Comparison of ENCODE assay signal across 11 cellular contexts in the genomic region with DNA sequence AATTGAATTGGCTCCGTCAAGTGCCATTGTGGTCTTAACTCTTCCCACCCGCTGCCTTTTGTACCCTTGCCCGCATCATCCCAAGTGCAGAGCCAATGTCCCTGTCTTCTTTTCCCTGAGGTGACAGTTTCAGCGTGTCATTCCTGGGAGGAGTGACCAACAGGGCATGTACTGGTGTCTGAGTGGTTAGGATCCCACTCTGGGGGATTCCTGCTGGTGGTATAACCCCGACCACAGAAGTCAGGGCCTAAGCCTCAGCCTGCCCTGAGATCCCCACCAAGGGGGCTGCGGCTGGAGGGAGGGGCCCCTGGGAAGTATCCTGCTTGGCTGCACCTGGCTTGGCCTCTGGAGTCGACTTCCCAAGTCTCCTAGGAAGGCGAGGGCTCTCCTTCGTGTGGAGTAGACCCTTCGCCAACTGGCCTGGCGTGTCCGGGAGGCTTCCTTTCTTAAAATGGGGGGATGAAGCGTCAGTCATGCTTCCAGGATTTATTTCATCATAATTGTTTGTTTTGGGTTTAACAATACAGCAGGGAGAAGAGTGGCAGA. TPM values are rescaled to one million over a fixed set of nuclear protein-coding genes. Genes with fewer than 3 reads are reported as not detected.
DNase-seq lines count a peak whose midpoint lies in the region; ATAC-seq, FAIRE-seq and TF ChIP-seq lines count a peak whose summit lies in the region.
"Had no signal": no experiment of that assay in that cellular context is flagged by ENCODE, and none has a peak within 500 bp of the region (broad histone marks: within the 10 kb centered on the region; RNA-seq: fewer than 3 reads in every experiment).

No MANE protein-coding gene starts in this region.

- TF ChIP-seq POLR2A in heart left ventricle (IDR thresholded peaks at IDR 0.05) (no peak), endothelial cell of umbilical vein (IDR thresholded peaks at IDR 0.05; ENCODE audit: low read depth, low read length) (no peak), vagina (IDR thresholded peaks at IDR 0.05) (no peak), right lobe of liver (IDR thresholded peaks at IDR 0.05) (no peak), HepG2 (IDR thresholded peaks at IDR 0.05; ENCODE audit: insufficient read depth in 1 of 2, low read depth in 2 of 2, low read length in 2 of 2) (no peak)

- dilution Hi-C loops in endothelial cell of umbilical vein (cut with MboI; ENCODE audit: extremely low pct_ligation_motif_present, low sequenced_read_pairs), result no loop called here

- H3K4me1 ChIP-seq in heart left ventricle (peaks cover 20 to 100% (median 99%) of the 10 kb centered on the region in 12 donors), endothelial cell of umbilical vein (ENCODE audit: control insufficient read depth, extremely low read depth, insufficient read depth, low read length) (peaks cover 15% of the 10 kb centered on the region), osteoblast (ENCODE audit: insufficient read depth, low read length) (peaks cover 76% of the 10 kb centered on the region), vagina (peaks cover 100% of the 10 kb centered on the region), right lobe of liver (peaks cover 0 to 52% (median 25%) of the 10 kb centered on the region in 4 donors), HepG2 (ENCODE audit: insufficient read depth, low read length) (peaks cover 68% of the 10 kb centered on the region)

- no peak for DNase-seq in heart left ventricle
- no peak for DNase-seq in left cardiac atrium
- no peak for DNase-seq in endothelial cell of umbilical vein (ENCODE audit: low read depth, low spot score)
- no peak for DNase-seq in osteoblast (ENCODE audit: insufficient read length, low spot score, missing footprints)
- no peak for DNase-seq in vagina (ENCODE audit: extremely low spot score in 2 of 2)
- DNase-seq in right lobe of liver, result no peak
- DNase-seq in HepG2 (ENCODE audit: low spot score), result no peak
- DNase-seq: activated CD8-positive, alpha-beta memory T cell treated with anti-CD3 and anti-CD28 coated beads, Interleukin-2, amount 10 ng/mL, durations not matched to agents 7 days and 5 days; stimulated activated naive CD8-positive, alpha-beta T cell treated with anti-CD3 and anti-CD28 coated beads, Interleukin-15, amount 100 ng/mL, for 72 hours had no signal

- H3K9me1 ChIP-seq in endothelial cell of umbilical vein (replicated peaks; ENCODE audit: control insufficient read depth, extremely low read depth, insufficient read depth, low read length), result no peaks in the 10 kb centered on the region

- H3K4me3 ChIP-seq in heart left ventricle (peak overlapping the region in 1 of 12 donors; percentile 25), endothelial cell of umbilical vein (replicated peaks in 1 of 3; ENCODE audit: insufficient read depth in 1 of 3, low read depth in 1 of 3, low read length in 3 of 3) (no peak overlapping the region), osteoblast (ENCODE audit: insufficient read depth, low read length) (no peak overlapping the region), vagina (no peak overlapping the region), right lobe of liver (no peak overlapping the region), HepG2 (replicated peaks in 1 of 3; ENCODE audit: insufficient read depth in 1 of 3, low read depth in 2 of 3, low read length in 3 of 3) (no peak overlapping the region)

- in situ Hi-C loops in HepG2 (cut with HindIII; ENCODE audit: extremely low pct_ligation_motif_present, low pct_unique_long_range_greater_than_20kb), result no loop called here

- no peaks in the 10 kb centered on the region for H4K20me1 ChIP-seq in endothelial cell of umbilical vein (replicated peaks; ENCODE audit: control insufficient read depth, extremely low read depth, insufficient read depth, low read length)
- peaks cover 25% of the 10 kb centered on the region for H4K20me1 ChIP-seq in osteoblast (ENCODE audit: insufficient read depth, low read length)
- H4K20me1 ChIP-seq in HepG2 (ENCODE audit: insufficient read depth, low read length), result no peaks in the 10 kb centered on the region

- POLR2A ChIA-PET in endothelial cell of umbilical vein (lab: Charles Lee) (no interaction called here), HepG2 (lab: Yijun Ruan, JAX) (no interaction called here)

- no peak for TF ChIP-seq EP300 in HepG2 (IDR thresholded peaks at IDR 0.05; ENCODE audit: low read depth in 2 of 2, low read length in 2 of 2)
- TF ChIP-seq EP300 in HepG2 (CRISPR knock-in tag; IDR thresholded peaks at IDR 0.05; ENCODE audit: borderline replicate concordance), result no peak

- 68 to 82% (median 77%) methylated on average over 10 to 13 of the region's 13 CpGs for WGBS in heart left ventricle, 4 donors
- 69% methylated on average over 7 of the region's 13 CpGs for WGBS in right lobe of liver (ENCODE audit: insufficient coverage, low coverage, low lambda C conversion rate, missing lambda C conversion rate)
- 95% methylated on average over 12 of the region's 13 CpGs for WGBS in HepG2 (ENCODE audit: low lambda C conversion rate)

- no peaks in the 10 kb centered on the region for H3K36me3 ChIP-seq in heart left ventricle
- no peaks in the 10 kb centered on the region for H3K36me3 ChIP-seq in endothelial cell of umbilical vein (ENCODE audit: control insufficient read depth in 2 of 2, extremely low read depth in 1 of 2, insufficient read depth in 2 of 2, low read length in 2 of 2)
- peaks cover 19% of the 10 kb centered on the region for H3K36me3 ChIP-seq in osteoblast (ENCODE audit: insufficient read depth, low read length)
- no peaks in the 10 kb centered on the region for H3K36me3 ChIP-seq in vagina
- H3K36me3 ChIP-seq in right lobe of liver, result no peaks in the 10 kb centered on the region
- H3K36me3 ChIP-seq in HepG2 (replicated peaks in 1 of 2; ENCODE audit: control insufficient read depth in 1 of 2, insufficient read depth in 2 of 2, low read length in 2 of 2), result peaks cover 2 to 25% of the 10 kb centered on the region in 2 experiments; a peak in 3 of 5 replicates

- TF ChIP-seq RAD21 in HepG2 (CRISPR knock-in tag; IDR thresholded peaks at IDR 0.05), result no peak

- intact Hi-C loops in heart left ventricle (cut with DNase I) (loop anchor here in 5 of 10 donors (2.0 to 10.0 kb wide), 5 partner anchors 17 to 59 kb away; no protein-coding TSS in a partner anchor), left cardiac atrium (cut with DNase I) (no loop called here), endothelial cell of umbilical vein (cut with micrococcal nuclease) (no loop called here), vagina (cut with DNase I) (no loop called here), right lobe of liver (cut with DNase I) (loop anchor here in 1 of 2 donors (5.0 to 10.0 kb wide), 2 partner anchors 54 to 59 kb away; no protein-coding TSS in a partner anchor), HepG2 (cut with micrococcal nuclease; ENCODE audit: unreplicated experiment) (no loop called here)

- no peaks in the 10 kb centered on the region for H3K79me2 ChIP-seq in endothelial cell of umbilical vein (ENCODE audit: control insufficient read depth, insufficient read depth, low read length)
- peaks cover 97% of the 10 kb centered on the region for H3K79me2 ChIP-seq in osteoblast (ENCODE audit: insufficient read depth, low read length)
- H3K79me2 ChIP-seq in HepG2 (ENCODE audit: insufficient read depth, low read length), result peaks cover 46% of the 10 kb centered on the region

- CTCF ChIA-PET in endothelial cell of umbilical vein (lab: Charles Lee) (interaction anchor here (2.6 kb wide), 1 partner anchor 25 kb away, joined by 14 read pairs; no protein-coding TSS in a partner anchor), HepG2 (lab: Yijun Ruan, JAX; ENCODE audit: low intra/inter-chr PET ratio, low total read pairs) (interaction anchor here (1.4 to 4.9 kb wide), 2 partner anchors 25 to 57 kb away, joined by 3 to 42 read pairs; no protein-coding TSS in a partner anchor)

- H2AFZ ChIP-seq in endothelial cell of umbilical vein (ENCODE audit: low read depth, low read length) (no peak overlapping the region), osteoblast (ENCODE audit: low read length) (no peak overlapping the region), HepG2 (ENCODE audit: low read length) (no peak overlapping the region)

- no peak for TF ChIP-seq CTCF in heart left ventricle (IDR thresholded peaks at IDR 0.05)
- no peak for TF ChIP-seq CTCF in endothelial cell of umbilical vein (IDR thresholded peaks at IDR 0.05; ENCODE audit: extremely low read depth in 1 of 2, insufficient read depth in 1 of 2, low read depth in 1 of 2, low read length in 2 of 2)
- TF ChIP-seq CTCF in osteoblast (IDR thresholded peaks at IDR 0.05; ENCODE audit: extremely low read depth, low read depth, low read length), result no peak
- TF ChIP-seq CTCF in vagina (IDR thresholded peaks at IDR 0.05), result no peak
- TF ChIP-seq CTCF in right lobe of liver (IDR thresholded peaks at IDR 0.05), result peak in 1 of 4 donors; percentile 4
- no peak for TF ChIP-seq CTCF in HepG2 (CRISPR knock-in tag; IDR thresholded peaks at IDR 0.05)

- H3K27me3 ChIP-seq in heart left ventricle, result no peaks in the 10 kb centered on the region
- no peaks in the 10 kb centered on the region for H3K27me3 ChIP-seq in endothelial cell of umbilical vein (ENCODE audit: control insufficient read depth in 2 of 2, insufficient read depth in 2 of 2, low read length in 2 of 2)
- H3K27me3 ChIP-seq in osteoblast (ENCODE audit: insufficient read depth, low read length), result no peaks in the 10 kb centered on the region
- H3K27me3 ChIP-seq in vagina, result no peaks in the 10 kb centered on the region
- H3K27me3 ChIP-seq in right lobe of liver, result no peaks in the 10 kb centered on the region
- H3K27me3 ChIP-seq in HepG2 (ENCODE audit: control insufficient read depth in 1 of 2, insufficient read depth in 2 of 2, low read length in 2 of 2), result no peaks in the 10 kb centered on the region

- ATAC-seq in heart left ventricle (no peak), left cardiac atrium (no peak), esophagus mucosa (no peak), right lobe of liver (no peak), HepG2 (no peak)
- ATAC-seq: activated CD8-positive, alpha-beta memory T cell treated with anti-CD3 and anti-CD28 coated beads, Interleukin-2, amount 10 ng/mL, durations not matched to agents 7 days and 5 days; stimulated activated naive CD8-positive, alpha-beta T cell treated with anti-CD3 and anti-CD28 coated beads, Interleukin-15, amount 100 ng/mL, for 72 hours had no signal

- H3K9me3 ChIP-seq in heart left ventricle (no peaks in the 10 kb centered on the region), endothelial cell of umbilical vein (replicated peaks; ENCODE audit: control insufficient read depth, insufficient read depth, low read length) (no peaks in the 10 kb centered on the region), osteoblast (ENCODE audit: low read depth, low read length) (no peaks in the 10 kb centered on the region), vagina (no peaks in the 10 kb centered on the region), right lobe of liver (no peaks in the 10 kb centered on the region), HepG2 (ENCODE audit: low read length) (no peaks in the 10 kb centered on the region)

- FAIRE-seq in endothelial cell of umbilical vein (lab: Jason Lieb, UNC) (no peak), HepG2 (lab: Jason Lieb, UNC) (no peak)
- FAIRE-seq: A204.1 had no signal

- H3K9ac ChIP-seq in endothelial cell of umbilical vein (replicated peaks; ENCODE audit: extremely low read depth, insufficient read depth, low read length), result no peak overlapping the region
- no peak overlapping the region for H3K9ac ChIP-seq in HepG2 (ENCODE audit: insufficient read depth, low read depth, low read length)

- BruUV-seq in endothelial cell of umbilical vein (replicated peaks; lab: Mats Ljungman, UMichigan) (no TSS peak), HepG2 (replicated peaks; lab: Mats Ljungman, UMichigan) (no TSS peak)

- H3K27ac ChIP-seq in heart left ventricle (peak overlapping the region; percentile 9 to 89 (median 78)), endothelial cell of umbilical vein (ENCODE audit: insufficient read depth, low read depth, low read length) (peak overlapping the region; percentile 87), osteoblast (ENCODE audit: low read depth, low read length) (peak overlapping the region; percentile 94), vagina (peak overlapping the region; percentile 99), right lobe of liver (no peak overlapping the region), HepG2 (ENCODE audit: extremely low read length, insufficient read depth, low read length) (no peak overlapping the region)

- H3K4me2 ChIP-seq in endothelial cell of umbilical vein (ENCODE audit: insufficient read depth, low read length) (no peak overlapping the region), osteoblast (ENCODE audit: insufficient read depth, low read length) (peak overlapping the region; percentile 68), HepG2 (ENCODE audit: low read depth, low read length) (no peak overlapping the region)

RNA-seq across cellular contexts. Expression of gene NFIX, which starts 40.6 kb away (rescaled TPM):
- total RNA-seq in heart left ventricle, result 100 to 1,000 TPM in 8 of 9 donors, 10 to 100 TPM in 1; 81.4 to 147 (median 122) TPM
- 10 to 100 TPM; 42.1 to 55.2 TPM for polyA plus RNA-seq in heart left ventricle
- total RNA-seq in left cardiac atrium, result 100 to 1,000 TPM; 117 to 133 TPM
- 18.7 and 37.7 TPM in 2 replicates for total RNA-seq in endothelial cell of umbilical vein
- polyA plus RNA-seq in endothelial cell of umbilical vein, result 8.7 and 9.8 TPM in 2 replicates
- 11.9 and 12.6 TPM in 2 replicates for polyA plus RNA-seq in endothelial cell of umbilical vein (2011; cell fraction: cytosol; rRNA removed)
- polyA plus RNA-seq in endothelial cell of umbilical vein (2011; cell fraction: nucleus; rRNA removed), result 8.6 and 11.6 TPM in 2 replicates
- polyA plus RNA-seq in endothelial cell of umbilical vein (2012), result 22.4 and 30.5 TPM in 2 replicates
- polyA minus RNA-seq in endothelial cell of umbilical vein, result 7.3 and 7.7 TPM in 2 replicates
- polyA minus RNA-seq in endothelial cell of umbilical vein (2011; cell fraction: cytosol; rRNA and poly(A)+ RNA removed), result 1.3 TPM
- 5.5 and 7.2 TPM in 2 replicates for polyA minus RNA-seq in endothelial cell of umbilical vein (2011; cell fraction: nucleus; rRNA and poly(A)+ RNA removed)
- 114 and 122 TPM in 2 replicates for total RNA-seq in osteoblast
- 81.8 TPM for total RNA-seq in vagina
- total RNA-seq in esophagus mucosa, result 101 TPM
- total RNA-seq in right lobe of liver, result 10 to 100 TPM; 20.3 to 40.0 (median 26.7) TPM
- total RNA-seq in HepG2 (2016; rRNA removed; fragmentation: Illumina TruSeq; extraction: Trizol), result 5.4 and 5.6 TPM in 2 replicates
- total RNA-seq in HepG2 (2016; cell fraction: cytosol; rRNA removed; fragmentation: Illumina TruSeq; extraction: Trizol; ENCODE audit: low read depth), result 16.3 and 20.2 TPM in 2 replicates
- 4.6 and 4.7 TPM in 2 replicates for total RNA-seq in HepG2 (2016; cell fraction: insoluble cytoplasmic fraction; rRNA removed; fragmentation: Illumina TruSeq; extraction: Trizol)
- 6.7 and 9.2 TPM in 2 replicates for total RNA-seq in HepG2 (2016; cell fraction: membrane; rRNA removed; fragmentation: Illumina TruSeq; extraction: Trizol)
- 4.9 and 6.0 TPM in 2 replicates for total RNA-seq in HepG2 (2016; cell fraction: nucleus; rRNA removed; fragmentation: Illumina TruSeq; extraction: Trizol)
- 3.0 and 3.4 TPM in 2 replicates for polyA plus RNA-seq in HepG2 (2011; rRNA removed)
- 1.4 and 1.6 TPM in 2 replicates for polyA plus RNA-seq in HepG2 (2011; cell fraction: cytosol; rRNA removed)
- polyA plus RNA-seq in HepG2 (2011; cell fraction: nucleus; rRNA removed), result 11.0 and 14.0 TPM in 2 replicates
- polyA plus RNA-seq in HepG2 (2012), result 9.0 and 12.2 TPM in 2 replicates
- polyA plus RNA-seq in HepG2 (2016; cell fraction: cytosol; fragmentation: Illumina TruSeq; extraction: Trizol; ENCODE audit: low read depth), result 0.70 and 0.93 TPM in 2 replicates
- 8.8 and 11.9 TPM in 2 replicates for polyA plus RNA-seq in HepG2 (2016; cell fraction: insoluble cytoplasmic fraction; fragmentation: Illumina TruSeq; extraction: Trizol; ENCODE audit: low read depth)
- 3.1 and 4.9 TPM in 2 replicates for polyA plus RNA-seq in HepG2 (2016; cell fraction: membrane; fragmentation: Illumina TruSeq; extraction: Trizol; ENCODE audit: low read depth)
- 14.6 and 14.7 TPM in 2 replicates for polyA plus RNA-seq in HepG2 (2016; cell fraction: nucleus; fragmentation: Illumina TruSeq; extraction: Trizol; ENCODE audit: insufficient read depth, low read depth)
- polyA minus RNA-seq in HepG2 (2011; rRNA and poly(A)+ RNA removed; ENCODE audit: low replicate concordance), result 0.82 and 6.2 TPM in 2 replicates
- 5.0 and 6.2 TPM in 2 replicates for polyA minus RNA-seq in HepG2 (2011; cell fraction: cytosol; rRNA and poly(A)+ RNA removed)
- 6.8 and 7.7 TPM in 2 replicates for polyA minus RNA-seq in HepG2 (2011; cell fraction: nucleus; rRNA and poly(A)+ RNA removed)

Comparison
In these comparisons a context has a peak if more than half of its experiments do, and no peak if none do; other contexts are left out.
1. H3K27ac ChIP-seq: peak in heart left ventricle (12 of 12), endothelial cell of umbilical vein (single experiment), osteoblast (single experiment) and vagina (single experiment); none in right lobe of liver (0 of 3) and HepG2 (single experiment).